In the genomic region with DNA sequence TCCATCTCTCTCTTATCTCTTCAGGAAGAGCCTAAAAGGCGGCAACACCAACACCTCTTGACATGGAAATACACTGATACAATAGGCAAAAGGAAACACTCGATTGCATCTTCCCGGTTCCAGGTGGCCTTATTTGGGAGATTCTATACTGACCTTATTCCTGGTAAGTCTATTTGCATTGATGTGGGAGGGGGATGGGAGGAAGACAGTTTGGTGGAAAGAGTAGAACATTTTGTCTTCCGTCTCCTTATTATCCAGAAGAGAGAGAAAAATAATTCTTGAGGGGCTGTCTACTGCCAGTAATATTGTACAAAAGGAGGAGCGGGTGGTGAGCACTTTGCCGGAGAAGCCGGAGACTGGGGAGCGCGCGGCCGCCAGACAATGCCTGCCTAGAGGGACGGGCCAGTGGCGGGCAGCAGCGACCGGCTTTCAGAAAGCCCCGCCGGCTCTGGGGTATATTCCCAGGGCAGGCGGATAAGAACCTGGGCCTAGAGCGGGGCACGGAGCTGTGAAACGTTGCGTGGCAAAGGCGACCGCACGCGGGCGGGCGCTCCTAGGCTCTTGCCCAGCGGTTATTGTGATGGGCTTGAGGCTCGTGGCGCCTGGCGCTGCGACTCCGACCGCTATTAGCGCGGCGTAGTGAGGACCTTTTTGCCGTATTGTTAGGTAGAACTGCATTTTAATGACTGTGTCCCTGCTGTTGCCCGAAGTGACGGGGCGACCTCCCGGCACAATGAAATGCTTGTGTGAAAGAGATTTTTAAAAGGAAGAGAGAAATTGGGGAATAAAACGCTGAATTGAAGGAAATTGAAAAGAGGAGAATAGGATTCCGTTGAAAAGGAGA, we compare ENCODE assay signal across 8 cellular contexts. TPM values are rescaled to one million over a fixed set of nuclear protein-coding genes. Genes with fewer than 3 reads are reported as not detected.
A peak's percentile ranks its signal among the peaks of the same experiment; 100 is the strongest.
DNase-seq lines count a peak whose midpoint lies in the region; TF ChIP-seq lines count a peak whose summit lies in the region.

No MANE protein-coding gene starts in this region.

- DNase-seq in breast epithelium (ENCODE audit: low spot score in 2 of 2) = no peak
- no peak for DNase-seq in MCF 10A (ENCODE audit: unreplicated experiment)
- DNase-seq in activated T-helper 2 cell treated with anti-CD3 and anti-CD28 coated beads, Interferon-gamma antibody, Interleukin-2, Interleukin-4, amounts not matched to agents 10 μg/mL and 5 μg/mL and 100 μg/mL, durations not matched to agents 14 hours and 24 hours and 36 hours (ENCODE audit: low spot score) = no peak
- DNase-seq in tibial nerve (ENCODE audit: low spot score in 2 of 2) = no peak
- DNase-seq in 8988T = no peak
- no peak for DNase-seq in ureter (ENCODE audit: low spot score)
- no peak for DNase-seq in PC-9

- H3K36me3 ChIP-seq in breast epithelium (no peaks in the 10 kb centered on the region), iPS-15b (ENCODE audit: control insufficient read depth, insufficient read depth, low read length) (no peaks in the 10 kb centered on the region), tibial nerve (no peaks in the 10 kb centered on the region), PC-9 (ENCODE audit: low read depth) (no peaks in the 10 kb centered on the region)

- H3K4me3 Mint-ChIP-seq in MCF 10A (ENCODE audit: unreplicated experiment) = no peak overlapping the region
- H3K4me3 Mint-ChIP-seq in activated T-helper 2 cell treated with anti-CD3 and anti-CD28 coated beads, Interferon-gamma antibody, Interleukin-2, Interleukin-4, amounts not matched to agents 10 μg/mL and 5 μg/mL and 100 μg/mL, durations not matched to agents 14 hours and 24 hours and 36 hours (ENCODE audit: low read depth) = peak overlapping the region; percentile 19

- H3K4me1 Mint-ChIP-seq in MCF 10A (ENCODE audit: insufficient read depth, unreplicated experiment) = peaks cover 6% of the 10 kb centered on the region
- peaks cover 21% of the 10 kb centered on the region for H3K4me1 Mint-ChIP-seq in activated T-helper 2 cell treated with anti-CD3 and anti-CD28 coated beads, Interferon-gamma antibody, Interleukin-2, Interleukin-4, amounts not matched to agents 10 μg/mL and 5 μg/mL and 100 μg/mL, durations not matched to agents 14 hours and 24 hours and 36 hours (ENCODE audit: low read depth)

- H3K27ac Mint-ChIP-seq in MCF 10A (ENCODE audit: low read depth, unreplicated experiment) = no peak overlapping the region
- no peak overlapping the region for H3K27ac Mint-ChIP-seq in activated T-helper 2 cell treated with anti-CD3 and anti-CD28 coated beads, Interferon-gamma antibody, Interleukin-2, Interleukin-4, amounts not matched to agents 10 μg/mL and 5 μg/mL and 100 μg/mL, durations not matched to agents 14 hours and 24 hours and 36 hours

- no peak overlapping the region for H2AFZ ChIP-seq in PC-9

- peaks cover 5% of the 10 kb centered on the region for H3K36me3 Mint-ChIP-seq in MCF 10A (ENCODE audit: insufficient read depth, unreplicated experiment)
- H3K36me3 Mint-ChIP-seq in activated T-helper 2 cell treated with anti-CD3 and anti-CD28 coated beads, Interferon-gamma antibody, Interleukin-2, Interleukin-4, amounts not matched to agents 10 μg/mL and 5 μg/mL and 100 μg/mL, durations not matched to agents 14 hours and 24 hours and 36 hours (ENCODE audit: low read depth) = peaks cover 25% of the 10 kb centered on the region

- H3K27ac ChIP-seq in breast epithelium (no peak overlapping the region), tibial nerve (no peak overlapping the region), PC-9 (no peak overlapping the region)

- no peak for TF ChIP-seq CTCF in breast epithelium (IDR thresholded peaks at IDR 0.05)
- no peak for TF ChIP-seq CTCF in MCF 10A (IDR thresholded peaks at IDR 0.05; ENCODE audit: unreplicated experiment)
- no peak for TF ChIP-seq CTCF in tibial nerve (IDR thresholded peaks at IDR 0.05)
- no peak for TF ChIP-seq CTCF in PC-9 (conservative IDR thresholded peaks at IDR 0.05)

- no peaks in the 10 kb centered on the region for H3K9me3 ChIP-seq in breast epithelium
- H3K9me3 ChIP-seq in iPS-15b (ENCODE audit: control insufficient read depth, insufficient read depth, low read length) = no peaks in the 10 kb centered on the region
- no peaks in the 10 kb centered on the region for H3K9me3 ChIP-seq in tibial nerve
- no peaks in the 10 kb centered on the region for H3K9me3 ChIP-seq in PC-9 (ENCODE audit: insufficient read depth, low read depth)

- no peaks in the 10 kb centered on the region for H3K9me3 Mint-ChIP-seq in MCF 10A (ENCODE audit: unreplicated experiment)
- no peaks in the 10 kb centered on the region for H3K9me3 Mint-ChIP-seq in activated T-helper 2 cell treated with anti-CD3 and anti-CD28 coated beads, Interferon-gamma antibody, Interleukin-2, Interleukin-4, amounts not matched to agents 10 μg/mL and 5 μg/mL and 100 μg/mL, durations not matched to agents 14 hours and 24 hours and 36 hours

- peak overlapping the region in 2 of 3 donors; percentile 28 to 36 for H3K4me3 ChIP-seq in breast epithelium
- peak overlapping the region; percentile 27 for H3K4me3 ChIP-seq in iPS-15b (ENCODE audit: low read depth, low read length)
- H3K4me3 ChIP-seq in tibial nerve = peak overlapping the region in 3 of 4 donors; percentile 11 to 42 (median 23)
- no peak overlapping the region for H3K4me3 ChIP-seq in PC-9

- H3K9me2 ChIP-seq in PC-9 (ENCODE audit: insufficient read depth) = no peaks in the 10 kb centered on the region

- POLR2A ChIA-PET in MCF 10A (lab: Yijun Ruan, JAX) = no interaction called here
- POLR2A ChIA-PET in PC-9 (lab: Charles Lee; ENCODE audit: unreplicated experiment) = no interaction called here

- no peaks in the 10 kb centered on the region for H4K20me1 ChIP-seq in PC-9 (ENCODE audit: insufficient read depth)

- BruUV-seq in MCF 10A (replicated peaks; lab: Mats Ljungman, UMichigan) (no TSS peak), PC-9 (replicated peaks; lab: Mats Ljungman, UMichigan) (no TSS peak)

- H3K4me1 ChIP-seq in breast epithelium (peaks cover under 1 to 5% of the 10 kb centered on the region in 2 donors), iPS-15b (ENCODE audit: control insufficient read depth, insufficient read depth, low read length) (peaks cover 4% of the 10 kb centered on the region), tibial nerve (peaks cover 0 to 29% (median 5%) of the 10 kb centered on the region in 4 donors), PC-9 (replicated peaks; ENCODE audit: insufficient read depth) (no peaks in the 10 kb centered on the region)

- TF ChIP-seq EP300 in tibial nerve (IDR thresholded peaks at IDR 0.05) = no peak

- no peak overlapping the region for H3K4me2 ChIP-seq in PC-9

- CTCF ChIA-PET in MCF 10A (lab: Yijun Ruan, JAX) = no interaction called here
- CTCF ChIA-PET in PC-9 (lab: Charles Lee) = no interaction called here

- H3K79me2 ChIP-seq in PC-9 (ENCODE audit: low read depth) = no peaks in the 10 kb centered on the region

- 35 to 39% methylated on average over 45 of the region's 45 CpGs for WGBS in tibial nerve, 2 donors

- H3F3A ChIP-seq in PC-9 (ENCODE audit: insufficient read depth, low read depth) = no peaks in the 10 kb centered on the region

- H3K9ac ChIP-seq in iPS-15b (ENCODE audit: low read depth, low read length) = no peak overlapping the region

- intact Hi-C loops in breast epithelium (cut with DNase I; ENCODE audit: low total_unique reads) (no loop called here), MCF 10A (cut with micrococcal nuclease) (no loop called here), PC-9 (cut with micrococcal nuclease; ENCODE audit: unreplicated experiment) (no loop called here)
- intact Hi-C loops in activated T-helper 2 cell treated with anti-CD3 and anti-CD28 coated beads, Interferon-gamma antibody, Interleukin-2, Interleukin-4, amounts not matched to agents 10 μg/mL and 5 μg/mL and 100 μg/mL, durations not matched to agents 14 hours and 24 hours and 36 hours (cut with micrococcal nuclease) = no loop called here

- TF ChIP-seq POLR2A in breast epithelium (IDR thresholded peaks at IDR 0.05) (no peak), tibial nerve (IDR thresholded peaks at IDR 0.05) (no peak)

- H3K27me3 ChIP-seq in breast epithelium (peaks cover 0 to 80% of the 10 kb centered on the region in 2 donors), iPS-15b (ENCODE audit: control insufficient read depth, insufficient read depth, low read length) (peaks cover 98% of the 10 kb centered on the region), tibial nerve (peaks cover 0 to 69% of the 10 kb centered on the region in 2 donors), PC-9 (ENCODE audit: insufficient read depth, low read depth) (no peaks in the 10 kb centered on the region)

- H3K27me3 Mint-ChIP-seq in MCF 10A (ENCODE audit: insufficient read depth, unreplicated experiment) = no peaks in the 10 kb centered on the region
- peaks cover 76% of the 10 kb centered on the region for H3K27me3 Mint-ChIP-seq in activated T-helper 2 cell treated with anti-CD3 and anti-CD28 coated beads, Interferon-gamma antibody, Interleukin-2, Interleukin-4, amounts not matched to agents 10 μg/mL and 5 μg/mL and 100 μg/mL, durations not matched to agents 14 hours and 24 hours and 36 hours (ENCODE audit: low read depth)

RNA-seq across cellular contexts. Expression of gene PRDM8, which starts 0.5 kb away (rescaled TPM):
- total RNA-seq in breast epithelium (1 to 10 TPM; 1.2 to 7.0 (median 5.9) TPM), MCF 10A (2022) (4.8 and 4.9 TPM in 2 replicates), tibial nerve (10 to 100 TPM in 2 of 4 donors, 1 to 10 TPM in 2; 3.5 to 12.6 (median 10.3) TPM), ureter (8.3 TPM), PC-9 (2021) (0.26 and 0.88 TPM in 2 replicates)
- 1.1 and 1.8 TPM in 2 replicates for total RNA-seq in activated T-helper 2 cell treated with anti-CD3 and anti-CD28 coated beads, Interferon-gamma antibody, Interleukin-2, Interleukin-4, amounts not matched to agents 10 μg/mL and 5 μg/mL and 100 μg/mL, durations not matched to agents 14 hours and 24 hours and 36 hours
